8 cellular contexts compared by ENCODE assay signal in genomic region chr10:944034-944831, GRCh38. TPM values are rescaled to one million over a fixed set of nuclear protein-coding genes. Genes with fewer than 3 reads are reported as not detected.
DNase-seq lines count a peak whose midpoint lies in the region; ATAC-seq and TF ChIP-seq lines count a peak whose summit lies in the region.

No MANE protein-coding gene starts in this region.

- H3K27ac Mint-ChIP-seq in activated CD4-positive, alpha-beta memory T cell treated with anti-CD3 and anti-CD28 coated beads for 36 hours, result peak overlapping the region; percentile 6

- no peak for DNase-seq in GM12864 (ENCODE audit: low read depth)
- DNase-seq in activated CD4-positive, alpha-beta memory T cell treated with anti-CD3 and anti-CD28 coated beads for 36 hours, result peak; percentile 49
- peak in 1 of 2 donors; percentile 28 for DNase-seq in foreskin keratinocyte
- no peak for DNase-seq in NCI-H1417 (lab: John Stamatoyannopoulos, UW)
- DNase-seq in HT-29 (ENCODE audit: low spot score), result no peak

- H3K9ac ChIP-seq in skeletal muscle satellite cell (ENCODE audit: low read depth, low read length), result peak overlapping the region; percentile 30

- intact Hi-C loops in activated CD4-positive, alpha-beta memory T cell treated with anti-CD3 and anti-CD28 coated beads for 36 hours (cut with micrococcal nuclease), result no loop called here

- peak overlapping the region; percentile 7 for H3K4me3 ChIP-seq in GM12864 (ENCODE audit: low read depth, low read length)
- H3K4me3 ChIP-seq in skeletal muscle satellite cell (ENCODE audit: low read length), result peak overlapping the region; percentile 35

- no peak for TF ChIP-seq CTCF in GM12864 (IDR thresholded peaks at IDR 0.05; ENCODE audit: low read depth, low read length, missing control alignments)
- TF ChIP-seq CTCF in foreskin keratinocyte (conservative IDR thresholded peaks at IDR 0.05), result no peak

- H3K9me3 ChIP-seq in skeletal muscle satellite cell (replicated peaks; ENCODE audit: low read length), result no peaks in the 10 kb centered on the region

- ATAC-seq in HG03066 (IDR thresholded peaks at IDR 0.05; ENCODE audit: low read depth, unreplicated experiment) (peak; percentile 43), foreskin keratinocyte (peak; percentile 75), HG02623 (IDR thresholded peaks at IDR 0.05; ENCODE audit: unreplicated experiment) (no peak)

- no peaks in the 10 kb centered on the region for H3K9me3 Mint-ChIP-seq in activated CD4-positive, alpha-beta memory T cell treated with anti-CD3 and anti-CD28 coated beads for 36 hours

- no peaks in the 10 kb centered on the region for H3K36me3 Mint-ChIP-seq in activated CD4-positive, alpha-beta memory T cell treated with anti-CD3 and anti-CD28 coated beads for 36 hours

- H3K27me3 ChIP-seq in foreskin keratinocyte (no peaks in the 10 kb centered on the region), skeletal muscle satellite cell (ENCODE audit: control insufficient read depth, insufficient read depth, low read length) (peaks cover 2% of the 10 kb centered on the region)

- H3K4me1 ChIP-seq in foreskin keratinocyte, result peaks cover 4% of the 10 kb centered on the region
- H3K4me1 ChIP-seq in skeletal muscle satellite cell (ENCODE audit: control insufficient read depth, insufficient read depth, low read length), result peaks cover 6% of the 10 kb centered on the region

- peak overlapping the region; percentile 35 for H3K27ac ChIP-seq in foreskin keratinocyte

- no peaks in the 10 kb centered on the region for H3K36me3 ChIP-seq in skeletal muscle satellite cell (ENCODE audit: insufficient read depth, low read length)

- peaks cover 20% of the 10 kb centered on the region for H3K4me1 Mint-ChIP-seq in activated CD4-positive, alpha-beta memory T cell treated with anti-CD3 and anti-CD28 coated beads for 36 hours (ENCODE audit: low read depth)

- no peaks in the 10 kb centered on the region for H3K27me3 Mint-ChIP-seq in activated CD4-positive, alpha-beta memory T cell treated with anti-CD3 and anti-CD28 coated beads for 36 hours

- H3K4me2 ChIP-seq in skeletal muscle satellite cell (ENCODE audit: low read length), result peak overlapping the region; percentile 66

- CTCF ChIA-PET in activated CD4-positive, alpha-beta memory T cell treated with anti-CD3 and anti-CD28 coated beads for 36 hours (lab: Charles Lee), result no interaction called here

- H3K4me3 Mint-ChIP-seq in activated CD4-positive, alpha-beta memory T cell treated with anti-CD3 and anti-CD28 coated beads for 36 hours, result no peak overlapping the region

- POLR2A ChIA-PET in activated CD4-positive, alpha-beta memory T cell treated with anti-CD3 and anti-CD28 coated beads for 36 hours (lab: Charles Lee), result interaction anchor here (1.4 kb wide), 1 partner anchor 44 kb away, joined by 3 read pairs; the partner anchor contains the start of gene GTPBP4

RNA-seq across cellular contexts. Expression of gene LARP4B, which starts 12.7 kb away (rescaled TPM):
- 10 to 100 TPM; 92.1 to 95.0 TPM for total RNA-seq in activated CD4-positive, alpha-beta memory T cell treated with anti-CD3 and anti-CD28 coated beads for 36 hours
- total RNA-seq in foreskin keratinocyte, result 44.3 and 46.9 TPM in 2 replicates
- 12.6 and 14.5 TPM in 2 replicates for polyA plus RNA-seq in foreskin keratinocyte
- total RNA-seq in skeletal muscle satellite cell (2012; rRNA removed), result 38.2 and 41.1 TPM in 2 replicates
- total RNA-seq in HT-29 (2014; rRNA removed; shearing (Covaris generic)), result 60.6 and 71.1 TPM in 2 replicates

RNA-seq across cellular contexts. Expression of gene GTPBP4, which starts 44.0 kb away (rescaled TPM):
- total RNA-seq in activated CD4-positive, alpha-beta memory T cell treated with anti-CD3 and anti-CD28 coated beads for 36 hours, result 100 to 1,000 TPM; 107 TPM
- total RNA-seq in foreskin keratinocyte, result 66.9 and 69.1 TPM in 2 replicates
- 55.0 and 58.6 TPM in 2 replicates for polyA plus RNA-seq in foreskin keratinocyte
- total RNA-seq in skeletal muscle satellite cell (2012; rRNA removed), result 35.6 and 48.4 TPM in 2 replicates
- total RNA-seq in HT-29 (2014; rRNA removed; shearing (Covaris generic)), result 49.5 and 52.3 TPM in 2 replicates
